In the genomic region with DNA sequence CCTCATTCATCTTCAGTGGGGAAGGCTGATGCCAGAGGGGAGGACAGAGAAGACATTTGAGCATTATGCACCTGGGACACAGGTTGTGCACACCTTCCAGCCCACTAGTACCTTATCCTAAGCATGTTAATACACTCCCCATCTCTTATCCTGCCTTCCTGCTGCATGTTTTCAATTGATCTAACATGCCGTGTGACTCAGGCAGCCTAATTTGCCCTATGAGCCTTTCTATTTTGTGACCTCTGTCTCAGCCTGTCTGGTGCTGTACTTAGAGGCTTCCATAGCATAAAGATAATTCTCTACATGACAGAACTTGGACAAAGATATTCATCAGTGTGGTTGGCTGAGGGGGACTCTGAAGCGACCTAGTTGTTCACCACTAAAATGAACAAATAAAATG, we compare ENCODE assay signal across 25 cellular contexts. TPM values are rescaled to one million over a fixed set of nuclear protein-coding genes. Genes with fewer than 3 reads are reported as not detected.
DNase-seq lines count a peak whose midpoint lies in the region; ATAC-seq, FAIRE-seq and TF ChIP-seq lines count a peak whose summit lies in the region.
"Had no signal": no experiment of that assay in that cellular context is flagged by ENCODE, and none has a peak within 500 bp of the region (broad histone marks: within the 10 kb centered on the region; RNA-seq: fewer than 3 reads in every experiment).

No MANE protein-coding gene starts in this region.

- H3K9me3 ChIP-seq in HepG2 (ENCODE audit: low read length) (peaks cover 12% of the 10 kb centered on the region), right lobe of liver (no peaks in the 10 kb centered on the region), subcutaneous abdominal adipose tissue (ENCODE audit: control insufficient read depth in 5 of 5, low read length in 5 of 5) (no peaks in the 10 kb centered on the region), kidney (ENCODE audit: control insufficient read depth in 1 of 2, low read length in 2 of 2) (no peaks in the 10 kb centered on the region)
- H3K9me3 ChIP-seq: SK-N-SH had no signal

- no peak for TF ChIP-seq EP300 in HepG2 (IDR thresholded peaks at IDR 0.05; ENCODE audit: low read depth in 2 of 2, low read length in 2 of 2)
- no peak for TF ChIP-seq EP300 in HepG2 (CRISPR knock-in tag; IDR thresholded peaks at IDR 0.05; ENCODE audit: borderline replicate concordance)

- H3K36me3 ChIP-seq in HepG2 (replicated peaks in 1 of 2; ENCODE audit: control insufficient read depth in 1 of 2, insufficient read depth in 2 of 2, low read length in 2 of 2) (no peaks in the 10 kb centered on the region), right lobe of liver (no peaks in the 10 kb centered on the region), subcutaneous abdominal adipose tissue (ENCODE audit: control insufficient read depth in 5 of 5, insufficient read depth in 5 of 5, low read length in 5 of 5) (no peaks in the 10 kb centered on the region), kidney (ENCODE audit: control insufficient read depth in 1 of 2, insufficient read depth in 2 of 2, low read length in 2 of 2) (no peaks in the 10 kb centered on the region)
- H3K36me3 ChIP-seq: BLaER1 treated with 17β-estradiol and CSF1 and Interleukin-3, amounts not matched to agents 10 nM and 100 nM had no signal

- H3K9ac ChIP-seq in HepG2 (ENCODE audit: insufficient read depth, low read depth, low read length): no peak overlapping the region
- H3K9ac ChIP-seq in subcutaneous abdominal adipose tissue (ENCODE audit: low read length in 5 of 5): no peak overlapping the region
- no peak overlapping the region for H3K9ac ChIP-seq in kidney (ENCODE audit: low read length in 2 of 2)
- H3K9ac ChIP-seq: BLaER1 treated with 17β-estradiol and CSF1 and Interleukin-3, amounts not matched to agents 10 nM and 100 nM; SK-N-SH had no signal

- H3K27ac ChIP-seq in HepG2 (ENCODE audit: extremely low read length, insufficient read depth, low read length) (no peak overlapping the region), right lobe of liver (no peak overlapping the region), subcutaneous abdominal adipose tissue (ENCODE audit: low read depth, low read length) (peak overlapping the region; percentile 44), kidney (ENCODE audit: low read depth in 2 of 2, low read length in 2 of 2) (no peak overlapping the region)
- H3K27ac ChIP-seq: BLaER1 treated with 17β-estradiol and CSF1 and Interleukin-3, amounts not matched to agents 10 nM and 100 nM had no signal

- no peaks in the 10 kb centered on the region for H3K79me2 ChIP-seq in HepG2 (ENCODE audit: insufficient read depth, low read length)

- no peak for TF ChIP-seq POLR2A in HepG2 (IDR thresholded peaks at IDR 0.05; ENCODE audit: insufficient read depth in 1 of 2, low read depth in 2 of 2, low read length in 2 of 2)
- TF ChIP-seq POLR2A in right lobe of liver (IDR thresholded peaks at IDR 0.05): no peak

- no peaks in the 10 kb centered on the region for H4K20me1 ChIP-seq in HepG2 (ENCODE audit: insufficient read depth, low read length)
- H4K20me1 ChIP-seq: BLaER1 treated with 17β-estradiol and CSF1 and Interleukin-3, amounts not matched to agents 10 nM and 100 nM had no signal

- H3K4me1 ChIP-seq in HepG2 (ENCODE audit: insufficient read depth, low read length): peaks cover 89% of the 10 kb centered on the region
- peaks cover 0 to 26% (median 14%) of the 10 kb centered on the region in 4 donors for H3K4me1 ChIP-seq in right lobe of liver
- peaks cover 16 to 60% (median 55%) of the 10 kb centered on the region in 5 donors for H3K4me1 ChIP-seq in subcutaneous abdominal adipose tissue (ENCODE audit: control insufficient read depth in 5 of 5, insufficient read depth in 5 of 5, low read length in 5 of 5)
- H3K4me1 ChIP-seq in kidney (ENCODE audit: control insufficient read depth in 1 of 2, insufficient read depth in 1 of 2, low read depth in 1 of 2, low read length in 2 of 2): peaks cover 20 to 24% of the 10 kb centered on the region in 2 donors

- intact Hi-C loops in HepG2 (cut with micrococcal nuclease; ENCODE audit: unreplicated experiment): no loop called here
- intact Hi-C loops in right lobe of liver (cut with DNase I): no loop called here
- intact Hi-C loops in kidney (cut with DNase I): no loop called here

- H3K4me2 ChIP-seq in HepG2 (ENCODE audit: low read depth, low read length): peak overlapping the region; percentile 49
- H3K4me2 ChIP-seq: SK-N-SH had no signal

- H3K27me3 ChIP-seq in HepG2 (ENCODE audit: control insufficient read depth in 1 of 2, insufficient read depth in 2 of 2, low read length in 2 of 2) (no peaks in the 10 kb centered on the region; a peak in 2 of 5 replicates), right lobe of liver (no peaks in the 10 kb centered on the region), subcutaneous abdominal adipose tissue (ENCODE audit: control insufficient read depth in 5 of 5, insufficient read depth in 4 of 5, low read length in 5 of 5) (no peaks in the 10 kb centered on the region)
- H3K27me3 ChIP-seq: BLaER1 treated with 17β-estradiol and CSF1 and Interleukin-3, amounts not matched to agents 10 nM and 100 nM had no signal

- no peak overlapping the region; a peak in 1 of 6 replicates for H3K4me3 ChIP-seq in HepG2 (replicated peaks in 1 of 3; ENCODE audit: insufficient read depth in 1 of 3, low read depth in 2 of 3, low read length in 3 of 3)
- no peak overlapping the region for H3K4me3 ChIP-seq in right lobe of liver
- H3K4me3 ChIP-seq in subcutaneous abdominal adipose tissue (ENCODE audit: low read depth in 1 of 5, low read length in 5 of 5): no peak overlapping the region
- no peak overlapping the region for H3K4me3 ChIP-seq in kidney (ENCODE audit: low read length in 2 of 2)
- H3K4me3 ChIP-seq: BLaER1 treated with 17β-estradiol and CSF1 and Interleukin-3, amounts not matched to agents 10 nM and 100 nM; GM12878; K562 had no signal

- TF ChIP-seq CTCF in HepG2 (CRISPR knock-in tag; IDR thresholded peaks at IDR 0.05) (no peak), right lobe of liver (IDR thresholded peaks at IDR 0.05) (no peak), kidney (IDR thresholded peaks at IDR 0.05; ENCODE audit: borderline replicate concordance, extremely low read depth, insufficient read depth) (no peak)

- FAIRE-seq in HepG2 (lab: Jason Lieb, UNC) (no peak), kidney (lab: Jason Lieb, UNC) (no peak)
- FAIRE-seq: D721Med, GM12878, K562 had no signal

- DNase-seq in HepG2 (ENCODE audit: low spot score) (no peak), right lobe of liver (no peak), mesenteric fat pad (ENCODE audit: low spot score) (peak; percentile 18), kidney (no peak)
- no peak for DNase-seq in stimulated activated CD4-positive, alpha-beta T cell treated with anti-CD3 and anti-CD28 coated beads, Interleukin-4, amount 100 ng/mL, for 4 hours
- DNase-seq: CD4-positive, alpha-beta T cell; DMS79; EL; GDM1; Kasumi-1; NCI-H1092 treated with DMSO at 0.1 percent for 48 hours; NCI-H1436; NCI-H187 treated with DMSO at 0.1 percent for 48 hours; NCI-H446; NCI-H524 treated with DMSO at 0.1 percent for 48 hours; NCI-H774; SK-N-SH had no signal

- no peak for ATAC-seq in HepG2
- no peak for ATAC-seq in right lobe of liver
- no peak for ATAC-seq in HG02870 (IDR thresholded peaks at IDR 0.05; ENCODE audit: unreplicated experiment)
- ATAC-seq: GM12878, HCT116, K562 had no signal

- no peak overlapping the region for H2AFZ ChIP-seq in HepG2 (ENCODE audit: low read length)

- POLR2A ChIA-PET in HepG2 (lab: Yijun Ruan, JAX): no interaction called here

- CTCF ChIA-PET in HepG2 (lab: Yijun Ruan, JAX; ENCODE audit: low intra/inter-chr PET ratio, low total read pairs): no interaction called here

- in situ Hi-C loops in HepG2 (cut with HindIII; ENCODE audit: extremely low pct_ligation_motif_present, low pct_unique_long_range_greater_than_20kb): no loop called here

- TF ChIP-seq RAD21 in HepG2 (CRISPR knock-in tag; IDR thresholded peaks at IDR 0.05): no peak

- BruUV-seq in HepG2 (replicated peaks; lab: Mats Ljungman, UMichigan): no TSS peak

- WGBS in HepG2 (ENCODE audit: low lambda C conversion rate): 8% methylated on average over 2 of the region's 2 CpGs
- 72% methylated on average over 2 of the region's 2 CpGs for WGBS in right lobe of liver (ENCODE audit: insufficient coverage, low coverage, low lambda C conversion rate, missing lambda C conversion rate)

RNA-seq across cellular contexts. Expression of gene TMEM37, which starts 8.6 kb away (rescaled TPM):
- total RNA-seq in HepG2 (2016; rRNA removed; fragmentation: Illumina TruSeq; extraction: Trizol) (23.7 and 37.7 TPM in 2 replicates), right lobe of liver (10 to 100 TPM; 37.3 to 96.6 (median 73.5) TPM), mesenteric fat pad (56.4 TPM), kidney (59.4 TPM)
- 28.9 and 37.4 TPM in 2 replicates for total RNA-seq in HepG2 (2016; cell fraction: cytosol; rRNA removed; fragmentation: Illumina TruSeq; extraction: Trizol; ENCODE audit: low read depth)
- 22.3 and 38.3 TPM in 2 replicates for total RNA-seq in HepG2 (2016; cell fraction: insoluble cytoplasmic fraction; rRNA removed; fragmentation: Illumina TruSeq; extraction: Trizol)
- total RNA-seq in HepG2 (2016; cell fraction: membrane; rRNA removed; fragmentation: Illumina TruSeq; extraction: Trizol): 42.2 and 48.4 TPM in 2 replicates
- 34.2 and 36.8 TPM in 2 replicates for total RNA-seq in HepG2 (2016; cell fraction: nucleus; rRNA removed; fragmentation: Illumina TruSeq; extraction: Trizol)
- polyA plus RNA-seq in HepG2 (2011; rRNA removed) (115 and 141 TPM in 2 replicates), kidney (ENCODE audit: insufficient read depth, low read depth, low replicate concordance) (221 TPM)
- polyA plus RNA-seq in HepG2 (2011; cell fraction: cytosol; rRNA removed): 117 and 121 TPM in 2 replicates
- 112 and 119 TPM in 2 replicates for polyA plus RNA-seq in HepG2 (2011; cell fraction: nucleus; rRNA removed)
- polyA plus RNA-seq in HepG2 (2012): 79.4 and 99.6 TPM in 2 replicates
- polyA plus RNA-seq in HepG2 (2016; cell fraction: cytosol; fragmentation: Illumina TruSeq; extraction: Trizol; ENCODE audit: low read depth): 35.8 and 51.6 TPM in 2 replicates
- polyA plus RNA-seq in HepG2 (2016; cell fraction: insoluble cytoplasmic fraction; fragmentation: Illumina TruSeq; extraction: Trizol; ENCODE audit: low read depth): 29.9 and 33.6 TPM in 2 replicates
- polyA plus RNA-seq in HepG2 (2016; cell fraction: membrane; fragmentation: Illumina TruSeq; extraction: Trizol; ENCODE audit: low read depth): 42.8 and 53.0 TPM in 2 replicates
- 58.5 and 61.9 TPM in 2 replicates for polyA plus RNA-seq in HepG2 (2016; cell fraction: nucleus; fragmentation: Illumina TruSeq; extraction: Trizol; ENCODE audit: insufficient read depth, low read depth)
- polyA minus RNA-seq in HepG2 (2011; rRNA and poly(A)+ RNA removed; ENCODE audit: low replicate concordance): 8.6 and 130 TPM in 2 replicates
- 23.8 and 26.3 TPM in 2 replicates for polyA minus RNA-seq in HepG2 (2011; cell fraction: cytosol; rRNA and poly(A)+ RNA removed)
- polyA minus RNA-seq in HepG2 (2011; cell fraction: nucleus; rRNA and poly(A)+ RNA removed): 72.6 and 73.7 TPM in 2 replicates
- total RNA-seq: CD4-positive, alpha-beta T cell; M059J had no signal

RNA-seq across cellular contexts. Expression of gene DBI, which starts 56.3 kb away (rescaled TPM):
- total RNA-seq in HepG2 (2016; rRNA removed; fragmentation: Illumina TruSeq; extraction: Trizol) (659 and 853 TPM in 2 replicates), right lobe of liver (100 to 1,000 TPM; 132 to 314 (median 191) TPM), mesenteric fat pad (268 TPM), kidney (135 TPM)
- total RNA-seq in HepG2 (2016; cell fraction: cytosol; rRNA removed; fragmentation: Illumina TruSeq; extraction: Trizol; ENCODE audit: low read depth): 310 and 434 TPM in 2 replicates
- total RNA-seq in HepG2 (2016; cell fraction: insoluble cytoplasmic fraction; rRNA removed; fragmentation: Illumina TruSeq; extraction: Trizol): 674 and 918 TPM in 2 replicates
- total RNA-seq in HepG2 (2016; cell fraction: membrane; rRNA removed; fragmentation: Illumina TruSeq; extraction: Trizol): 378 and 472 TPM in 2 replicates
- total RNA-seq in HepG2 (2016; cell fraction: nucleus; rRNA removed; fragmentation: Illumina TruSeq; extraction: Trizol): 241 and 297 TPM in 2 replicates
- polyA plus RNA-seq in HepG2 (2011; rRNA removed) (330 and 331 TPM in 2 replicates), kidney (ENCODE audit: insufficient read depth, low read depth, low replicate concordance) (1,066 TPM)
- 381 and 407 TPM in 2 replicates for polyA plus RNA-seq in HepG2 (2011; cell fraction: cytosol; rRNA removed)
- polyA plus RNA-seq in HepG2 (2011; cell fraction: nucleus; rRNA removed): 73.2 and 81.0 TPM in 2 replicates
- 321 and 573 TPM in 2 replicates for polyA plus RNA-seq in HepG2 (2012)
- 519 and 818 TPM in 2 replicates for polyA plus RNA-seq in HepG2 (2016; cell fraction: cytosol; fragmentation: Illumina TruSeq; extraction: Trizol; ENCODE audit: low read depth)
- 1,321 and 1,540 TPM in 2 replicates for polyA plus RNA-seq in HepG2 (2016; cell fraction: insoluble cytoplasmic fraction; fragmentation: Illumina TruSeq; extraction: Trizol; ENCODE audit: low read depth)
- 517 and 687 TPM in 2 replicates for polyA plus RNA-seq in HepG2 (2016; cell fraction: membrane; fragmentation: Illumina TruSeq; extraction: Trizol; ENCODE audit: low read depth)
- 644 and 685 TPM in 2 replicates for polyA plus RNA-seq in HepG2 (2016; cell fraction: nucleus; fragmentation: Illumina TruSeq; extraction: Trizol; ENCODE audit: insufficient read depth, low read depth)
- polyA minus RNA-seq in HepG2 (2011; rRNA and poly(A)+ RNA removed; ENCODE audit: low replicate concordance): 87.2 and 175 TPM in 2 replicates
- polyA minus RNA-seq in HepG2 (2011; cell fraction: cytosol; rRNA and poly(A)+ RNA removed): 58.8 and 65.3 TPM in 2 replicates
- polyA minus RNA-seq in HepG2 (2011; cell fraction: nucleus; rRNA and poly(A)+ RNA removed): 84.6 and 100.0 TPM in 2 replicates

RNA-seq across cellular contexts. Expression of gene C2orf76, which starts 56.4 kb away (rescaled TPM):
- total RNA-seq in HepG2 (2016; rRNA removed; fragmentation: Illumina TruSeq; extraction: Trizol) (8.5 TPM in 2 replicates), right lobe of liver (1 to 10 TPM; 2.6 to 5.5 (median 3.5) TPM), mesenteric fat pad (12.5 TPM), kidney (12.4 TPM)
- total RNA-seq in HepG2 (2016; cell fraction: cytosol; rRNA removed; fragmentation: Illumina TruSeq; extraction: Trizol; ENCODE audit: low read depth): 4.1 and 6.0 TPM in 2 replicates
- 8.0 and 10.5 TPM in 2 replicates for total RNA-seq in HepG2 (2016; cell fraction: insoluble cytoplasmic fraction; rRNA removed; fragmentation: Illumina TruSeq; extraction: Trizol)
- total RNA-seq in HepG2 (2016; cell fraction: membrane; rRNA removed; fragmentation: Illumina TruSeq; extraction: Trizol): 5.2 and 6.1 TPM in 2 replicates
- 4.3 and 7.4 TPM in 2 replicates for total RNA-seq in HepG2 (2016; cell fraction: nucleus; rRNA removed; fragmentation: Illumina TruSeq; extraction: Trizol)
- polyA plus RNA-seq in HepG2 (2011; rRNA removed) (6.5 and 7.7 TPM in 2 replicates), kidney (ENCODE audit: insufficient read depth, low read depth, low replicate concordance) (31.3 TPM)
- polyA plus RNA-seq in HepG2 (2011; cell fraction: cytosol; rRNA removed): 1.7 and 3.8 TPM in 2 replicates
- 1.0 and 1.4 TPM in 2 replicates for polyA plus RNA-seq in HepG2 (2011; cell fraction: nucleus; rRNA removed)
- polyA plus RNA-seq in HepG2 (2012): 5.3 and 7.3 TPM in 2 replicates
- polyA plus RNA-seq in HepG2 (2016; cell fraction: cytosol; fragmentation: Illumina TruSeq; extraction: Trizol; ENCODE audit: low read depth): 5.1 and 5.7 TPM in 2 replicates
- 11.9 and 12.5 TPM in 2 replicates for polyA plus RNA-seq in HepG2 (2016; cell fraction: insoluble cytoplasmic fraction; fragmentation: Illumina TruSeq; extraction: Trizol; ENCODE audit: low read depth)
- 4.6 and 5.4 TPM in 2 replicates for polyA plus RNA-seq in HepG2 (2016; cell fraction: membrane; fragmentation: Illumina TruSeq; extraction: Trizol; ENCODE audit: low read depth)
- polyA plus RNA-seq in HepG2 (2016; cell fraction: nucleus; fragmentation: Illumina TruSeq; extraction: Trizol; ENCODE audit: insufficient read depth, low read depth): 3.6 and 7.1 TPM in 2 replicates
- 0.96 and 1.4 TPM in 2 replicates for polyA minus RNA-seq in HepG2 (2011; rRNA and poly(A)+ RNA removed; ENCODE audit: low replicate concordance)
- polyA minus RNA-seq in HepG2 (2011; cell fraction: cytosol; rRNA and poly(A)+ RNA removed): 1.5 and 1.8 TPM in 2 replicates
- polyA minus RNA-seq in HepG2 (2011; cell fraction: nucleus; rRNA and poly(A)+ RNA removed): 3.7 and 4.2 TPM in 2 replicates
